23 cellular contexts compared by ENCODE assay signal in genomic region chr11:42709216-42709615, GRCh38.
A peak's percentile ranks its signal among the peaks of the same experiment; 100 is the strongest.
DNase-seq lines count a peak whose midpoint lies in the region; ATAC-seq, FAIRE-seq and TF ChIP-seq lines count a peak whose summit lies in the region.
"Had no signal": no experiment of that assay in that cellular context is flagged by ENCODE, and none has a peak within 500 bp of the region (broad histone marks: within the 10 kb centered on the region; RNA-seq: fewer than 3 reads in every experiment).

No MANE protein-coding gene starts in this region.

- H3K9me3 Mint-ChIP-seq in endodermal cell (peaks cover 9% of the 10 kb centered on the region), neural crest cell (peaks cover 7% of the 10 kb centered on the region)

- no peak overlapping the region for H3K4me3 Mint-ChIP-seq in endodermal cell
- H3K4me3 Mint-ChIP-seq in neural crest cell, result no peak overlapping the region
- H3K4me3 Mint-ChIP-seq: B cell; CD4-positive, CD25-positive, alpha-beta regulatory T cell; CD8-positive, alpha-beta memory T cell had no signal

- DNase-seq in bronchial epithelial cell (ENCODE audit: low read depth) (no peak), endodermal cell (peak; percentile 38), neural crest cell (ENCODE audit: low read depth, low spot score) (no peak), superior temporal gyrus (ENCODE audit: extremely low spot score) (peak; percentile 31), SW480 (ENCODE audit: low spot score) (no peak), left lobe of liver (ENCODE audit: low spot score) (no peak), GDM1 (lab: John Stamatoyannopoulos, UW) (no peak)
- DNase-seq: CD4-positive, CD25-positive, alpha-beta regulatory T cell; CD8-positive, alpha-beta memory T cell; DMS 273 treated with DMSO at 0.1 percent for 48 hours; DMS79; EL; GF-D8; GOT3; H7; HCEC 1CT had no signal

- H3K4me3 ChIP-seq in bronchial epithelial cell (ENCODE audit: low read depth, low read length) (no peak overlapping the region), endodermal cell (ENCODE audit: low read length) (no peak overlapping the region)
- H3K4me3 ChIP-seq: BLaER1 had no signal

- ATAC-seq in HG03342 (IDR thresholded peaks at IDR 0.05; ENCODE audit: unreplicated experiment) (no peak), left lobe of liver (no peak)

- H3K27me3 Mint-ChIP-seq in endodermal cell (ENCODE audit: insufficient read depth) (no peaks in the 10 kb centered on the region), neural crest cell (ENCODE audit: low read depth) (no peaks in the 10 kb centered on the region)
- H3K27me3 Mint-ChIP-seq: B cell; CD4-positive, CD25-positive, alpha-beta regulatory T cell; CD8-positive, alpha-beta memory T cell had no signal

- peaks cover 4% of the 10 kb centered on the region for H3K4me1 Mint-ChIP-seq in endodermal cell
- H3K4me1 Mint-ChIP-seq in neural crest cell, result no peaks in the 10 kb centered on the region
- H3K4me1 Mint-ChIP-seq: B cell; CD4-positive, CD25-positive, alpha-beta regulatory T cell; CD8-positive, alpha-beta memory T cell had no signal

- H3K36me3 Mint-ChIP-seq in endodermal cell (ENCODE audit: low read depth) (no peaks in the 10 kb centered on the region), neural crest cell (ENCODE audit: low read depth) (no peaks in the 10 kb centered on the region)
- H3K36me3 Mint-ChIP-seq: CD4-positive, CD25-positive, alpha-beta regulatory T cell; CD8-positive, alpha-beta memory T cell had no signal

- H3K27ac Mint-ChIP-seq in endodermal cell (no peak overlapping the region), neural crest cell (ENCODE audit: unreplicated experiment) (peak overlapping the region; percentile 84)
- H3K27ac Mint-ChIP-seq: B cell; CD4-positive, CD25-positive, alpha-beta regulatory T cell had no signal

- H3K27me3 ChIP-seq in bronchial epithelial cell (ENCODE audit: control insufficient read depth, insufficient read depth, low read length) (no peaks in the 10 kb centered on the region), endodermal cell (ENCODE audit: control insufficient read depth, insufficient read depth, low read length, poor library complexity, severe bottlenecking) (no peaks in the 10 kb centered on the region)
- H3K27me3 ChIP-seq: BLaER1 had no signal

- H3K4me1 ChIP-seq in endodermal cell (ENCODE audit: control insufficient read depth, insufficient read depth, low read length), result no peaks in the 10 kb centered on the region
- H3K4me1 ChIP-seq: BLaER1 had no signal

- TF ChIP-seq CTCF in bronchial epithelial cell (IDR thresholded peaks at IDR 0.05; ENCODE audit: insufficient read depth, low read length, severe bottlenecking), result no peak
- no peak for TF ChIP-seq CTCF in endodermal cell (conservative IDR thresholded peaks at IDR 0.05)
- TF ChIP-seq CTCF in neural crest cell (conservative IDR thresholded peaks at IDR 0.05), result no peak

- no peak overlapping the region for H3K27ac ChIP-seq in endodermal cell (ENCODE audit: low read depth, low read length)
- H3K27ac ChIP-seq: BLaER1, C4-2B had no signal

- H3K36me3 ChIP-seq in bronchial epithelial cell (ENCODE audit: control insufficient read depth, insufficient read depth, low read length) (no peaks in the 10 kb centered on the region), endodermal cell (ENCODE audit: control insufficient read depth, insufficient read depth, low read length) (no peaks in the 10 kb centered on the region)
- H3K36me3 ChIP-seq: BLaER1 had no signal

- H3K9ac ChIP-seq in endodermal cell (ENCODE audit: extremely low read depth, low read length, poor library complexity, severe bottlenecking), result no peak overlapping the region
- H3K9ac ChIP-seq: BLaER1 had no signal

- H3K9me3 ChIP-seq in endodermal cell (ENCODE audit: control insufficient read depth, low read length), result no peaks in the 10 kb centered on the region
- H3K9me3 ChIP-seq: BLaER1 had no signal

- 88% methylated on average over 1 of the region's 1 CpG; no CpG with 5 or more reads in 1 of the 2 experiments for WGBS in endodermal cell (ENCODE audit: insufficient coverage in 1 of 2, insufficient read length in 1 of 2), 2 experiments

- peak; percentile 64 for FAIRE-seq in bronchial epithelial cell (lab: Jason Lieb, UNC)
- FAIRE-seq: D721Med, GM12891, GM18507 had no signal

Comparison
In these comparisons a context has a peak if more than half of its experiments do, and no peak if none do; other contexts are left out.
1. DNase-seq: peak in endodermal cell (single experiment) and superior temporal gyrus (single experiment); none in bronchial epithelial cell (single experiment), neural crest cell (single experiment), SW480 (single experiment), left lobe of liver (single experiment) and GDM1 (single experiment).